ENCODE assay signal across 20 cellular contexts in genomic region chr2:65919579-65920188, GRCh38.
DNase-seq lines count a peak whose midpoint lies in the region; FAIRE-seq and TF ChIP-seq lines count a peak whose summit lies in the region.
"Had no signal": no experiment of that assay in that cellular context is flagged by ENCODE, and none has a peak within 500 bp of the region (broad histone marks: within the 10 kb centered on the region; RNA-seq: fewer than 3 reads in every experiment).

No MANE protein-coding gene starts in this region.

- H3K4me3 Mint-ChIP-seq in glutamatergic neuron (ENCODE audit: unreplicated experiment), result no peak overlapping the region
- H3K4me3 Mint-ChIP-seq: activated CD4-positive, alpha-beta T cell treated with anti-CD3 and anti-CD28 coated beads, Interleukin-2, amount 10 ng/mL, durations not matched to agents 7 days and 5 days; activated naive CD8-positive, alpha-beta T cell; activated T-helper 17 cell treated with anti-CD3 and anti-CD28 coated beads, Interleukin-2, amount 50 U/mL, for 72 hours; stimulated activated naive CD8-positive, alpha-beta T cell treated with anti-CD3 and anti-CD28 coated beads, Interleukin-15, Interleukin-2, amounts not matched to agents 100 ng/mL and 50 ng/mL, for 24 hours; T-helper 1 cell treated with Interleukin-12 subunit alpha and Interleukin-12 subunit beta and Interleukin-4 antibody, amounts not matched to agents 30 μg/mL and 1 μg/mL, for 36 hours had no signal

- H3K4me3 ChIP-seq in H7 (ENCODE audit: insufficient read depth, low read depth, low read length), result no peak overlapping the region
- H3K4me3 ChIP-seq: left ventricle myocardium inferior, tibial artery had no signal

- peak; percentile 15 for TF ChIP-seq CTCF in glutamatergic neuron (IDR thresholded peaks at IDR 0.05; ENCODE audit: partially characterized antibody, unreplicated experiment)

- no peaks in the 10 kb centered on the region for H3K36me3 ChIP-seq in H7 (replicated peaks; ENCODE audit: control insufficient read depth, insufficient read depth, low read length)
- H3K36me3 ChIP-seq: left ventricle myocardium inferior, tibial artery had no signal

- no peaks in the 10 kb centered on the region for H3K4me1 Mint-ChIP-seq in glutamatergic neuron (ENCODE audit: low read depth, unreplicated experiment)
- H3K4me1 Mint-ChIP-seq: activated CD4-positive, alpha-beta T cell treated with anti-CD3 and anti-CD28 coated beads, Interleukin-2, amount 10 ng/mL, durations not matched to agents 7 days and 5 days; activated T-helper 17 cell treated with anti-CD3 and anti-CD28 coated beads, Interleukin-2, amount 50 U/mL, for 72 hours had no signal

- no peak for TF ChIP-seq POLR2A in H54 (IDR thresholded peaks at IDR 0.05; ENCODE audit: low read depth, low read length)

- no peaks in the 10 kb centered on the region for H3K27me3 Mint-ChIP-seq in glutamatergic neuron (ENCODE audit: unreplicated experiment)
- H3K27me3 Mint-ChIP-seq: activated CD4-positive, alpha-beta T cell treated with anti-CD3 and anti-CD28 coated beads, Interleukin-2, amount 10 ng/mL, durations not matched to agents 7 days and 5 days; activated naive CD8-positive, alpha-beta T cell; activated T-helper 17 cell treated with anti-CD3 and anti-CD28 coated beads, Interleukin-2, amount 50 U/mL, for 72 hours had no signal

- no peak overlapping the region for H3K27ac Mint-ChIP-seq in glutamatergic neuron (ENCODE audit: unreplicated experiment)
- H3K27ac Mint-ChIP-seq: activated CD4-positive, alpha-beta T cell treated with anti-CD3 and anti-CD28 coated beads, Interleukin-2, amount 10 ng/mL, durations not matched to agents 7 days and 5 days; activated naive CD8-positive, alpha-beta T cell; activated T-helper 17 cell treated with anti-CD3 and anti-CD28 coated beads, Interleukin-2, amount 50 U/mL, for 72 hours; stimulated activated naive CD8-positive, alpha-beta T cell treated with anti-CD3 and anti-CD28 coated beads, Interleukin-15, Interleukin-2, amounts not matched to agents 100 ng/mL and 50 ng/mL, for 24 hours; T-helper 1 cell treated with Interleukin-12 subunit alpha and Interleukin-12 subunit beta and Interleukin-4 antibody, amounts not matched to agents 30 μg/mL and 1 μg/mL, for 36 hours had no signal

- no peaks in the 10 kb centered on the region for H3K27me3 ChIP-seq in H7 (ENCODE audit: control insufficient read depth, insufficient read depth, low read length)
- H3K27me3 ChIP-seq: tibial artery had no signal

- FAIRE-seq in urothelium cell line (lab: Jason Lieb, UNC) (no peak), H54 (lab: Jason Lieb, UNC) (no peak)
- FAIRE-seq: GM18507 had no signal

- peak; percentile 7 for DNase-seq in H7
- DNase-seq in NCI-H510A (lab: John Stamatoyannopoulos, UW), result peak; percentile 35
- no peak for DNase-seq in glutamatergic neuron
- DNase-seq in urothelium cell line (ENCODE audit: low spot score), result peak; percentile 13
- no peak for DNase-seq in H54 (ENCODE audit: insufficient read length, low spot score)
- no peak for DNase-seq in activated CD8-positive, alpha-beta memory T cell treated with anti-CD3 and anti-CD28 coated beads for 24 hours
- DNase-seq in effector CD8-positive, alpha-beta T cell (lab: John Stamatoyannopoulos, UW), result no peak
- DNase-seq: activated CD4-positive, alpha-beta T cell treated with anti-CD3 and anti-CD28 coated beads, Interleukin-2, amount 10 ng/mL, durations not matched to agents 7 days and 5 days; Caco-2; cerebellar nuclear complex; effector CD4-positive, alpha-beta T cell; left ventricle myocardium inferior; SHP77 treated with DMSO at 0.1 percent for 48 hours; stimulated activated CD4-positive, alpha-beta T cell treated with anti-CD3 and anti-CD28 coated beads, Interleukin-4, amount 100 ng/mL, for 24 hours; tibial artery had no signal

- no peaks in the 10 kb centered on the region for H3K9me3 Mint-ChIP-seq in glutamatergic neuron (ENCODE audit: unreplicated experiment)
- H3K9me3 Mint-ChIP-seq: stimulated activated naive CD8-positive, alpha-beta T cell treated with anti-CD3 and anti-CD28 coated beads, Interleukin-15, Interleukin-2, amounts not matched to agents 100 ng/mL and 50 ng/mL, for 24 hours; T-helper 1 cell treated with Interleukin-12 subunit alpha and Interleukin-12 subunit beta and Interleukin-4 antibody, amounts not matched to agents 30 μg/mL and 1 μg/mL, for 36 hours had no signal

- H3K36me3 Mint-ChIP-seq in glutamatergic neuron (ENCODE audit: unreplicated experiment), result no peaks in the 10 kb centered on the region
- H3K36me3 Mint-ChIP-seq: activated naive CD8-positive, alpha-beta T cell had no signal

Comparison
In these comparisons a context has a peak if more than half of its experiments do, and no peak if none do; other contexts are left out.
1. DNase-seq: peak in H7 (single experiment), NCI-H510A (single experiment) and urothelium cell line (single experiment); none in glutamatergic neuron (single experiment), H54 (single experiment), activated CD8-positive, alpha-beta memory T cell treated with anti-CD3 and anti-CD28 coated beads for 24 hours (single experiment) and effector CD8-positive, alpha-beta T cell (single experiment).